8 cellular contexts compared by ENCODE assay signal in the genomic region with DNA sequence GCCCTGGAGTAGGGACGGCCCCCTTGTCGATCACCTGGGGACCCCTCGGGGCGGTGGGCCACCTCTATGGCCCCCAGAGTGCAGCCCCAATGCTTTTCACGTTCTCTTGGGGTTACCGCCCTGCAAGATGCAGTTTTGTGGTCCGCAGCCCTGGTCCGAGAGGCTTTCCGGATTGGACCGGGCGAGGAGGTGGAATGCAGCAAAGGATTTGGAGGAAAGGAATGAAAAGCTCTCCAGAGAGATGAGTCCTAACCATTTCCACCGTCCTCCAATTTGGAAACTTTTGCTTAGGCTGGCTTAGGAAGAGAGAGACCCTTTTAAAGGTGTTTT. TPM values are rescaled to one million over a fixed set of nuclear protein-coding genes. Genes with fewer than 3 reads are reported as not detected.
DNase-seq lines count a peak whose midpoint lies in the region; ATAC-seq and TF ChIP-seq lines count a peak whose summit lies in the region.

No MANE protein-coding gene starts in this region.

- H3K4me1 Mint-ChIP-seq in endothelial cell (ENCODE audit: unreplicated experiment) (peaks cover 3% of the 10 kb centered on the region), naive B cell (peaks cover 7 to 27% (median 14%) of the 10 kb centered on the region in 3 donors)

- no peak for TF ChIP-seq CTCF in endothelial cell (IDR thresholded peaks at IDR 0.05; ENCODE audit: unreplicated experiment)

- peak overlapping the region; percentile 71 for H3K4me3 ChIP-seq in NT2/D1 (ENCODE audit: insufficient read length, low read depth)

- peak overlapping the region; percentile 33 for H3K9ac ChIP-seq in NT2/D1 (ENCODE audit: insufficient read length, low read depth)

- peaks cover 10% of the 10 kb centered on the region for H3K27me3 ChIP-seq in NT2/D1 (ENCODE audit: insufficient read depth, insufficient read length)

- H3K27me3 Mint-ChIP-seq in endothelial cell (ENCODE audit: unreplicated experiment) (no peaks in the 10 kb centered on the region), naive B cell (no peaks in the 10 kb centered on the region)

- no peaks in the 10 kb centered on the region for H3K36me3 Mint-ChIP-seq in endothelial cell (ENCODE audit: low read depth, unreplicated experiment)
- H3K36me3 Mint-ChIP-seq in naive B cell = no peaks in the 10 kb centered on the region

- H3K9me3 Mint-ChIP-seq in endothelial cell (ENCODE audit: unreplicated experiment) (no peaks in the 10 kb centered on the region), naive B cell (no peaks in the 10 kb centered on the region)

- H3K4me3 Mint-ChIP-seq in endothelial cell (ENCODE audit: unreplicated experiment) (peak overlapping the region; percentile 77), naive B cell (peak overlapping the region; percentile 53 to 86 (median 78))

- H3K36me3 ChIP-seq in NT2/D1 (ENCODE audit: insufficient read depth, insufficient read length, low read length) = peaks cover 4% of the 10 kb centered on the region

- ATAC-seq in naive B cell (ENCODE audit: low read depth in 2 of 2) (no peak), GM18907 (IDR thresholded peaks at IDR 0.05; ENCODE audit: unreplicated experiment) (no peak)

- H3K9me3 ChIP-seq in NT2/D1 (ENCODE audit: insufficient read depth, low read length) = no peaks in the 10 kb centered on the region

- H3K4me1 ChIP-seq in NT2/D1 (ENCODE audit: insufficient read depth, insufficient read length) = no peaks in the 10 kb centered on the region

- H3K27ac Mint-ChIP-seq in endothelial cell (ENCODE audit: unreplicated experiment) (no peak overlapping the region), naive B cell (peak overlapping the region in 2 of 6 donors; percentile 38 to 54)

- DNase-seq in DMS53 (lab: John Stamatoyannopoulos, UW) (peak; percentile 28), DMS53 treated with DMSO at 0.1 percent for 48 hours (lab: John Stamatoyannopoulos, UW; ENCODE audit: unreplicated experiment) (no peak), NT2/D1 (ENCODE audit: low read depth, low spot score) (no peak), endothelial cell (ENCODE audit: low spot score) (peak; percentile 3), naive B cell (no peak), NCI-H1930 (lab: John Stamatoyannopoulos, UW) (no peak)
- no peak for DNase-seq in stimulated activated naive CD4-positive, alpha-beta T cell (lab: John Stamatoyannopoulos, UW)

RNA-seq across cellular contexts. Expression of a gene that starts 0.6 kb away (rescaled TPM):
- 6.5 TPM for total RNA-seq in endothelial cell (ENCODE audit: unreplicated experiment)
- 10 to 100 TPM in 5 of 6 donors, 1 to 10 TPM in 1; 9.3 to 15.3 (median 12.5) TPM for polyA plus RNA-seq in naive B cell (ENCODE audit: low read depth in 6 of 6)

Comparison
In these comparisons a context has a peak if more than half of its experiments do, and no peak if none do; other contexts are left out.
1. DNase-seq: peak in DMS53 (single experiment) and endothelial cell (single experiment); none in DMS53 treated with DMSO at 0.1 percent for 48 hours (single experiment), NT2/D1 (single experiment), naive B cell (single experiment), NCI-H1930 (0 of 2) and stimulated activated naive CD4-positive, alpha-beta T cell (0 of 6).